ENCODE assay signal across 18 cellular contexts in the genomic region with DNA sequence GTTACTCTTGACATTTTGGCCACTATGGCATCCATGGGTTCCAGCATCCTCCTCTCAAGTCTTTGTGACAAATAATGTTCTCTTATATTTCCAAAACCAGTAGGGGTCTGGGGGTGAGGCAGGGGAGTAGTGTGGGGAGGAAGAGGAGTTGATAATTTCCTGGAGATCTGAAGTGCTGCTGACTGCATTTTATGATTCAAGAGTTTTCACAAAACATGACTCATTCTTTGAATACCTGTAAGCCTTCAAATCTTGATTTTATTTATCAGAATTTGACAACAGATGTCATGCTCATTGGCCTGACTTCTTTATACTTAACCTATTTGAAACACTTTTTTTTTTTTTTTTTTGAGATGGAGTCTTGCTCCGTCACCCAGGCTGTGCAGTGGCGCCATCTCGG.
"Had no signal": no experiment of that assay in that cellular context is flagged by ENCODE, and none has a peak within 500 bp of the region (broad histone marks: within the 10 kb centered on the region; RNA-seq: fewer than 3 reads in every experiment).

No MANE protein-coding gene starts in this region.

- H3K4me1 ChIP-seq: right lobe of liver, uterus had no signal

- H3K9me3 Mint-ChIP-seq: naive B cell; nephron progenitor cell; stimulated activated memory B cell treated with anti-CD40 and anti-IgM and Interleukin-4, amounts not matched to agents 10 μg/mL and 1 μg/mL and 100 μg/mL, for 72 hours; stimulated activated naive CD8-positive, alpha-beta T cell treated with anti-CD3 and anti-CD28 coated beads, Interleukin-15, Interleukin-2, amounts not matched to agents 100 ng/mL and 50 ng/mL, for 24 hours had no signal

- H3K4me3 ChIP-seq: heart left ventricle, psoas muscle, right lobe of liver, tibial artery, upper lobe of left lung, uterus had no signal

- H3K27me3 ChIP-seq: heart left ventricle, neutrophil, right lobe of liver, tibial artery, upper lobe of left lung, uterus had no signal

- H3K36me3 ChIP-seq: heart left ventricle, neutrophil, right lobe of liver, tibial artery, upper lobe of left lung, uterus had no signal

- DNase-seq: effector CD4-positive, alpha-beta T cell; endodermal cell; heart left ventricle; hippocampal formation; mesendoderm; naive B cell; nephron progenitor cell; psoas muscle; retina; right lobe of liver; stimulated activated CD4-positive, alpha-beta T cell treated with anti-CD3 and anti-CD28 coated beads, Interleukin-4, amount 100 ng/mL, for 1 hour; stimulated activated CD8-positive, alpha-beta memory T cell treated with anti-CD3 and anti-CD28 coated beads, Interleukin-4, amount 100 ng/mL, for 48 hours; tibial artery; upper lobe of left lung; uterus had no signal

- H3K27ac ChIP-seq: heart left ventricle, neutrophil, psoas muscle, right lobe of liver, tibial artery, upper lobe of left lung, uterus had no signal

- H3K27me3 Mint-ChIP-seq: naive B cell; stimulated activated memory B cell treated with anti-CD40 and anti-IgM and Interleukin-4, amounts not matched to agents 10 μg/mL and 1 μg/mL and 100 μg/mL, for 72 hours; stimulated activated naive CD8-positive, alpha-beta T cell treated with anti-CD3 and anti-CD28 coated beads, Interleukin-15, Interleukin-2, amounts not matched to agents 100 ng/mL and 50 ng/mL, for 24 hours had no signal

- H3K4me3 Mint-ChIP-seq: endodermal cell; nephron progenitor cell; stimulated activated memory B cell treated with anti-CD40 and anti-IgM and Interleukin-4, amounts not matched to agents 10 μg/mL and 1 μg/mL and 100 μg/mL, for 72 hours; stimulated activated naive CD8-positive, alpha-beta T cell treated with anti-CD3 and anti-CD28 coated beads, Interleukin-15, Interleukin-2, amounts not matched to agents 100 ng/mL and 50 ng/mL, for 24 hours had no signal

- H3K9me3 ChIP-seq: heart left ventricle, neutrophil, psoas muscle, right lobe of liver, tibial artery, upper lobe of left lung, uterus had no signal

- ATAC-seq: heart left ventricle; psoas muscle; right lobe of liver; stimulated activated memory B cell treated with anti-CD40 and anti-IgM and Interleukin-4, amounts not matched to agents 10 μg/mL and 1 μg/mL and 100 μg/mL, for 72 hours had no signal

- H3K27ac Mint-ChIP-seq: endodermal cell; naive B cell; nephron progenitor cell; stimulated activated memory B cell treated with anti-CD40 and anti-IgM and Interleukin-4, amounts not matched to agents 10 μg/mL and 1 μg/mL and 100 μg/mL, for 72 hours; stimulated activated naive CD8-positive, alpha-beta T cell treated with anti-CD3 and anti-CD28 coated beads, Interleukin-15, Interleukin-2, amounts not matched to agents 100 ng/mL and 50 ng/mL, for 24 hours had no signal
